Comparison of ENCODE assay signal across 16 cellular contexts in the genomic region with DNA sequence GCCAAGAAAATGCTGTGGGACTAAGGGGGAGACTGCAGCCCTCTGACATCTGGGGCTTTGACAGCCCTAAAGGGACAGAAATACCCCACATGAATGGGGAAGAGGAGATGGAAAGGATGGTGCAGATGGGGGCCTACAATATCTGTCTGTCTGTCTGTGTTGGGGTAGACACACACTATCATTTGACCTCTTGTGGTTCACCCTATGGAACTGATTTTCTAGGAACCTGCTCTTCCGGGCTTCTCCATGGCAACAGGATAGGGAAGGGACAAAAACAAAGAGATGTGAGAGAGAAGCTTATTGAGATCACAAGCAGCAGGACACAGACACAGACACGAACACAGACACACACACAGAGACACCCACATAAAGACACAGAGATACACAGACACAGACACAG. TPM values are rescaled to one million over a fixed set of nuclear protein-coding genes. Genes with fewer than 3 reads are reported as not detected.
DNase-seq lines count a peak whose midpoint lies in the region; ATAC-seq and TF ChIP-seq lines count a peak whose summit lies in the region.
"Had no signal": no experiment of that assay in that cellular context is flagged by ENCODE, and none has a peak within 500 bp of the region (broad histone marks: within the 10 kb centered on the region; RNA-seq: fewer than 3 reads in every experiment).

No MANE protein-coding gene starts in this region.

- intact Hi-C loops in CD4-positive, alpha-beta T cell (cut with DNase I, micrococcal nuclease) = no loop called here
- intact Hi-C loops in activated T-helper 2 cell treated with anti-CD3 and anti-CD28 coated beads, Interferon-gamma antibody, Interleukin-2, Interleukin-4, amounts not matched to agents 10 μg/mL and 5 μg/mL and 100 μg/mL, durations not matched to agents 14 hours and 24 hours and 36 hours (cut with micrococcal nuclease) = no loop called here

- peaks cover 23% of the 10 kb centered on the region for H3K4me1 Mint-ChIP-seq in CD4-positive, alpha-beta T cell (ENCODE audit: low read depth)
- peaks cover 4% of the 10 kb centered on the region for H3K4me1 Mint-ChIP-seq in endodermal cell
- peaks cover 8% of the 10 kb centered on the region for H3K4me1 Mint-ChIP-seq in activated T-helper 2 cell treated with anti-CD3 and anti-CD28 coated beads, Interferon-gamma antibody, Interleukin-2, Interleukin-4, amounts not matched to agents 10 μg/mL and 5 μg/mL and 100 μg/mL, durations not matched to agents 14 hours and 24 hours and 36 hours (ENCODE audit: low read depth)

- H3K9ac ChIP-seq in endodermal cell (ENCODE audit: extremely low read depth, low read length, poor library complexity, severe bottlenecking) = no peak overlapping the region

- POLR2A ChIA-PET in CD4-positive, alpha-beta T cell (lab: Charles Lee) = no interaction called here
- POLR2A ChIA-PET in HEK293 (lab: Yijun Ruan, JAX) = no interaction called here

- 63% methylated on average over 2 of the region's 2 CpGs; no CpG with 5 or more reads in 1 of the 2 experiments for WGBS in endodermal cell (ENCODE audit: insufficient coverage in 1 of 2, insufficient read length in 1 of 2), 2 experiments

- CTCF ChIA-PET in CD4-positive, alpha-beta T cell (lab: Charles Lee) = no interaction called here
- CTCF ChIA-PET in HEK293 (lab: Yijun Ruan, JAX) = interaction anchor here (0.6 to 1.2 kb wide), 2 partner anchors 9 to 35 kb away, joined by 3 read pairs; no protein-coding TSS in a partner anchor

- H3K27ac Mint-ChIP-seq in CD4-positive, alpha-beta T cell = no peak overlapping the region
- no peak overlapping the region for H3K27ac Mint-ChIP-seq in endodermal cell
- no peak overlapping the region for H3K27ac Mint-ChIP-seq in activated T-helper 2 cell treated with anti-CD3 and anti-CD28 coated beads, Interferon-gamma antibody, Interleukin-2, Interleukin-4, amounts not matched to agents 10 μg/mL and 5 μg/mL and 100 μg/mL, durations not matched to agents 14 hours and 24 hours and 36 hours
- H3K27ac Mint-ChIP-seq: B cell; CD8-positive, alpha-beta T cell had no signal

- ATAC-seq in CD4-positive, alpha-beta T cell (ENCODE audit: poor library complexity) = no peak
- no peak for ATAC-seq in GM18511 (IDR thresholded peaks at IDR 0.05; ENCODE audit: unreplicated experiment)
- ATAC-seq: CD8-positive, alpha-beta T cell had no signal

- H3K27ac ChIP-seq in CD4-positive, alpha-beta T cell (ENCODE audit: low read depth, low read length) = peak overlapping the region; percentile 2
- H3K27ac ChIP-seq in HEK293 (ENCODE audit: extremely low read depth, low read depth, low read length) (no peak overlapping the region), endodermal cell (ENCODE audit: low read depth, low read length) (peak overlapping the region; percentile 30)
- H3K27ac ChIP-seq: SJCRH30 had no signal

- H3K36me3 ChIP-seq in HEK293 (ENCODE audit: control insufficient read depth in 2 of 2, insufficient read depth in 1 of 2, low read length in 2 of 2) (no peaks in the 10 kb centered on the region), endodermal cell (ENCODE audit: control insufficient read depth, insufficient read depth, low read length) (no peaks in the 10 kb centered on the region)
- H3K36me3 ChIP-seq: SJCRH30 had no signal

- H3K4me3 ChIP-seq in HEK293 (ENCODE audit: low read depth, low read length) (no peak overlapping the region), endodermal cell (ENCODE audit: low read length) (no peak overlapping the region)
- H3K4me3 ChIP-seq: SJCRH30 had no signal

- no peaks in the 10 kb centered on the region for H3K4me1 ChIP-seq in HEK293 (ENCODE audit: control insufficient read depth, insufficient read depth, low read length)
- no peaks in the 10 kb centered on the region for H3K4me1 ChIP-seq in endodermal cell (ENCODE audit: control insufficient read depth, insufficient read depth, low read length)
- H3K4me1 ChIP-seq: SJCRH30 had no signal

- TF ChIP-seq CTCF in CD4-positive, alpha-beta T cell (IDR thresholded peaks at IDR 0.05) = no peak
- no peak for TF ChIP-seq CTCF in HEK293 (tag by site-specific recombination; IDR thresholded peaks at IDR 0.05)
- no peak for TF ChIP-seq CTCF in endodermal cell (conservative IDR thresholded peaks at IDR 0.05)

- no peaks in the 10 kb centered on the region for H3K9me3 Mint-ChIP-seq in CD4-positive, alpha-beta T cell
- no peaks in the 10 kb centered on the region for H3K9me3 Mint-ChIP-seq in endodermal cell
- H3K9me3 Mint-ChIP-seq in activated T-helper 2 cell treated with anti-CD3 and anti-CD28 coated beads, Interferon-gamma antibody, Interleukin-2, Interleukin-4, amounts not matched to agents 10 μg/mL and 5 μg/mL and 100 μg/mL, durations not matched to agents 14 hours and 24 hours and 36 hours = no peaks in the 10 kb centered on the region
- H3K9me3 Mint-ChIP-seq: CD8-positive, alpha-beta T cell had no signal

- DNase-seq in CD4-positive, alpha-beta T cell = no peak
- peak; percentile 23 for DNase-seq in RPMI7951 (ENCODE audit: low read depth)
- no peak for DNase-seq in endodermal cell
- DNase-seq in DMS 273 treated with DMSO at 0.1 percent for 48 hours (lab: John Stamatoyannopoulos, UW) = no peak
- DNase-seq in activated T-helper 2 cell treated with anti-CD3 and anti-CD28 coated beads, Interferon-gamma antibody, Interleukin-2, Interleukin-4, amounts not matched to agents 10 μg/mL and 5 μg/mL and 100 μg/mL, durations not matched to agents 14 hours and 24 hours and 36 hours (ENCODE audit: low spot score) = no peak
- DNase-seq: CD8-positive, alpha-beta T cell; H7; NCI-H1105; NCI-H2029; NCI-H226; NCI-H774; RPMI8226; SJCRH30 had no signal

- H3K36me3 Mint-ChIP-seq in CD4-positive, alpha-beta T cell (ENCODE audit: low read depth) = peaks cover 20% of the 10 kb centered on the region
- H3K36me3 Mint-ChIP-seq in endodermal cell (ENCODE audit: low read depth) = no peaks in the 10 kb centered on the region
- H3K36me3 Mint-ChIP-seq in activated T-helper 2 cell treated with anti-CD3 and anti-CD28 coated beads, Interferon-gamma antibody, Interleukin-2, Interleukin-4, amounts not matched to agents 10 μg/mL and 5 μg/mL and 100 μg/mL, durations not matched to agents 14 hours and 24 hours and 36 hours (ENCODE audit: low read depth) = peaks cover 24% of the 10 kb centered on the region

- no peak overlapping the region for H3K4me3 Mint-ChIP-seq in CD4-positive, alpha-beta T cell
- no peak overlapping the region for H3K4me3 Mint-ChIP-seq in endodermal cell
- no peak overlapping the region for H3K4me3 Mint-ChIP-seq in activated T-helper 2 cell treated with anti-CD3 and anti-CD28 coated beads, Interferon-gamma antibody, Interleukin-2, Interleukin-4, amounts not matched to agents 10 μg/mL and 5 μg/mL and 100 μg/mL, durations not matched to agents 14 hours and 24 hours and 36 hours (ENCODE audit: low read depth)
- H3K4me3 Mint-ChIP-seq: B cell; CD8-positive, alpha-beta T cell had no signal

- H3K27me3 Mint-ChIP-seq in CD4-positive, alpha-beta T cell = no peaks in the 10 kb centered on the region
- H3K27me3 Mint-ChIP-seq in endodermal cell (ENCODE audit: insufficient read depth) = no peaks in the 10 kb centered on the region
- H3K27me3 Mint-ChIP-seq in activated T-helper 2 cell treated with anti-CD3 and anti-CD28 coated beads, Interferon-gamma antibody, Interleukin-2, Interleukin-4, amounts not matched to agents 10 μg/mL and 5 μg/mL and 100 μg/mL, durations not matched to agents 14 hours and 24 hours and 36 hours (ENCODE audit: low read depth) = no peaks in the 10 kb centered on the region
- H3K27me3 Mint-ChIP-seq: B cell had no signal

- no peaks in the 10 kb centered on the region for H3K27me3 ChIP-seq in CD4-positive, alpha-beta T cell (ENCODE audit: control insufficient read depth, insufficient read depth, low read length)
- H3K27me3 ChIP-seq in endodermal cell (ENCODE audit: control insufficient read depth, insufficient read depth, low read length, poor library complexity, severe bottlenecking) = no peaks in the 10 kb centered on the region
- H3K27me3 ChIP-seq: SJCRH30 had no signal

- H3K9me3 ChIP-seq in CD4-positive, alpha-beta T cell (ENCODE audit: control insufficient read depth, low read length) = no peaks in the 10 kb centered on the region
- H3K9me3 ChIP-seq in HEK293 (ENCODE audit: control insufficient read depth, insufficient read depth, low read depth, low read length) = no peaks in the 10 kb centered on the region
- no peaks in the 10 kb centered on the region for H3K9me3 ChIP-seq in endodermal cell (ENCODE audit: control insufficient read depth, low read length)
- H3K9me3 ChIP-seq: SJCRH30 had no signal

TF ChIP-seq in HEK293, 187 proteins besides CTCF, POLR2A, EP300 and RAD21 (continues in another document):
- no peak for TF ChIP-seq ZNF394 (tag by site-specific recombination; IDR thresholded peaks at IDR 0.05; ENCODE audit: borderline replicate concordance)

RNA-seq across cellular contexts. Expression of a gene that starts 17.1 kb away (rescaled TPM):
- 10 to 100 TPM; 64.5 to 65.4 TPM for total RNA-seq in CD4-positive, alpha-beta T cell
- 0.60 and 0.68 TPM in 2 replicates for total RNA-seq in RPMI7951 (2014; rRNA removed; shearing (Covaris generic))
- total RNA-seq in endodermal cell = 10 to 100 TPM in 1 of 2 donors, 1 to 10 TPM in 1; 8.8 to 14.7 TPM
- 28.2 TPM for polyA plus RNA-seq in endodermal cell (2013, experiment 1 of 2)
- 28.2 TPM for polyA plus RNA-seq in endodermal cell (2013, experiment 2 of 2)
- total RNA-seq in activated T-helper 2 cell treated with anti-CD3 and anti-CD28 coated beads, Interferon-gamma antibody, Interleukin-2, Interleukin-4, amounts not matched to agents 10 μg/mL and 5 μg/mL and 100 μg/mL, durations not matched to agents 14 hours and 24 hours and 36 hours = 50.4 and 53.2 TPM in 2 replicates
